In the genomic region with DNA sequence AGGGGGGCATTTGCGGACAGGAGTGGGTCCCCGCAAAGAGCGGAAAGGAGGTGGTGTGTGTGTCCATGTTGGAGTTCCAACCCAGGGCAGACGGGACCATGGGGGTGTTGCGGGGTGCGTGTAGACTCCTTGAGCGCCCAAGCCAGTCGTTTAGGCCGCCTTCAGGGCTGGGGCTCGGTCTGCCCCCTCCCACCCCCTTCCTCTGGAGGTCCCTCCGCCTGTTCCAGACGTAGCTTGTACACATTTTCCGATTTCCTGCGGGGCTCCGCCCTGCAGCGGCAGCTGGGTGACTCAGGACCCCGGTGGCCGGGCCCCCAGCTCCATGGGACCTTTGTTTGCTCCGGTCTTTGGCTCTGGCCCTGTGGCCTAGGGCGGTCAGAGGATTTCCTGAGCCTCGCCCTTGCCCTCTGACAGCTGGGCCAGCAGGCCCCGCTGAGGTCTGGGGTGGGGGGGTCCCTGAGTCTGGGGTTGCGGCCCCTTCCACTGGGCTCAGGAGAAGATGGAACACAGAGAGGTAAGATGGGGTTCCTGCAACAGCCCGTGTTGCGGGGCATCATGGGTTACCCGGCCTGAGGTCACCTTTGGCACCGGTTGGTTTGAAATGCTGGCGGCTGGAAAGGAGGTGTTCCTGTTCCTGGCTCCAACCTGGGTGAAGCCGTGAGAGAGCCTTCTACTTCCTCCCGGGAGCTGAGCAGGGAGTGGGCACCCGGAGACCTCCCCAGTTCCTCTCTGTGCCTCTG, we compare ENCODE assay signal across 6 cellular contexts. TPM values are rescaled to one million over a fixed set of nuclear protein-coding genes. Genes with fewer than 3 reads are reported as not detected.
DNase-seq lines count a peak whose midpoint lies in the region; ATAC-seq, FAIRE-seq and TF ChIP-seq lines count a peak whose summit lies in the region.

No MANE protein-coding gene starts in this region.

- ATAC-seq in sciatic nerve = peak; percentile 9
- ATAC-seq in HG02610 (IDR thresholded peaks at IDR 0.05; ENCODE audit: unreplicated experiment) = no peak
- ATAC-seq in GM21367 (IDR thresholded peaks at IDR 0.05; ENCODE audit: unreplicated experiment) = no peak

- H3K27me3 ChIP-seq in NT2/D1 (ENCODE audit: insufficient read depth, insufficient read length) (no peaks in the 10 kb centered on the region), endothelial cell of umbilical vein (ENCODE audit: control insufficient read depth in 2 of 2, insufficient read depth in 2 of 2, low read length in 2 of 2) (no peaks in the 10 kb centered on the region)

- H3K4me2 ChIP-seq in endothelial cell of umbilical vein (ENCODE audit: insufficient read depth, low read length) = peak overlapping the region; percentile 68

- no peaks in the 10 kb centered on the region for H4K20me1 ChIP-seq in endothelial cell of umbilical vein (replicated peaks; ENCODE audit: control insufficient read depth, extremely low read depth, insufficient read depth, low read length)

- BruUV-seq in endothelial cell of umbilical vein (replicated peaks; lab: Mats Ljungman, UMichigan) = TSS peak; percentile 32

- H3K9me1 ChIP-seq in endothelial cell of umbilical vein (replicated peaks; ENCODE audit: control insufficient read depth, extremely low read depth, insufficient read depth, low read length) = no peaks in the 10 kb centered on the region

- POLR2A ChIA-PET in endothelial cell of umbilical vein (lab: Charles Lee) = interaction anchor here (0.6 kb wide), 1 partner anchor 13 kb away, joined by 6 read pairs; no protein-coding TSS in a partner anchor

- dilution Hi-C loops in endothelial cell of umbilical vein (cut with MboI; ENCODE audit: extremely low pct_ligation_motif_present, low sequenced_read_pairs) = no loop called here

- H3K36me3 ChIP-seq in NT2/D1 (ENCODE audit: insufficient read depth, insufficient read length, low read length) = peaks cover 35% of the 10 kb centered on the region
- peaks cover 2 to 4% of the 10 kb centered on the region in 2 experiments for H3K36me3 ChIP-seq in endothelial cell of umbilical vein (ENCODE audit: control insufficient read depth in 2 of 2, extremely low read depth in 1 of 2, insufficient read depth in 2 of 2, low read length in 2 of 2)

- DNase-seq in NT2/D1 (ENCODE audit: low read depth, low spot score) (no peak), endothelial cell of umbilical vein (ENCODE audit: low read depth, low spot score) (peak; percentile 49), sciatic nerve (ENCODE audit: low spot score) (no peak), cerebellar nuclear complex (lab: John Stamatoyannopoulos, UW) (no peak)

- H2AFZ ChIP-seq in endothelial cell of umbilical vein (ENCODE audit: low read depth, low read length) = peak overlapping the region; percentile 83

- H3K27ac ChIP-seq in endothelial cell of umbilical vein (ENCODE audit: insufficient read depth, low read depth, low read length) = peak overlapping the region; percentile 38

- intact Hi-C loops in endothelial cell of umbilical vein (cut with micrococcal nuclease) = loop anchor here (1.0 kb wide), 1 partner anchor 21 kb away; the partner anchor contains the start of gene ZDHHC12
- intact Hi-C loops in sciatic nerve (cut with DNase I) = no loop called here

- H3K4me1 ChIP-seq in NT2/D1 (ENCODE audit: insufficient read depth, insufficient read length) (peaks cover 11% of the 10 kb centered on the region), endothelial cell of umbilical vein (ENCODE audit: control insufficient read depth, extremely low read depth, insufficient read depth, low read length) (peaks cover 14% of the 10 kb centered on the region)

- peak; percentile 73 for TF ChIP-seq POLR2A in endothelial cell of umbilical vein (IDR thresholded peaks at IDR 0.05; ENCODE audit: low read depth, low read length)

- TF ChIP-seq CTCF in endothelial cell of umbilical vein (IDR thresholded peaks at IDR 0.05; ENCODE audit: extremely low read depth in 1 of 2, insufficient read depth in 1 of 2, low read depth in 1 of 2, low read length in 2 of 2) = no peak

- H3K9me3 ChIP-seq in NT2/D1 (ENCODE audit: insufficient read depth, low read length) (no peaks in the 10 kb centered on the region), endothelial cell of umbilical vein (replicated peaks; ENCODE audit: control insufficient read depth, insufficient read depth, low read length) (no peaks in the 10 kb centered on the region)

- CTCF ChIA-PET in endothelial cell of umbilical vein (lab: Charles Lee) = interaction anchor here (0.6 to 2.1 kb wide), 3 partner anchors 8 to 115 kb away, joined by 3 to 7 read pairs (median 3); partner anchors contain the start of genes ENDOG and ZDHHC12

- H3K9ac ChIP-seq in NT2/D1 (ENCODE audit: insufficient read length, low read depth) (peak overlapping the region; percentile 84), endothelial cell of umbilical vein (replicated peaks; ENCODE audit: extremely low read depth, insufficient read depth, low read length) (peak overlapping the region; percentile 70)

- H3K4me3 ChIP-seq in NT2/D1 (ENCODE audit: insufficient read length, low read depth) (peak overlapping the region; percentile 65), endothelial cell of umbilical vein (replicated peaks in 1 of 3; ENCODE audit: insufficient read depth in 1 of 3, low read depth in 1 of 3, low read length in 3 of 3) (peak overlapping the region; percentile 68 to 80 (median 71))

- FAIRE-seq in endothelial cell of umbilical vein (lab: Jason Lieb, UNC) = peak; percentile 77

- H3K79me2 ChIP-seq in endothelial cell of umbilical vein (ENCODE audit: control insufficient read depth, insufficient read depth, low read length) = peaks cover 10% of the 10 kb centered on the region

TF ChIP-seq in endothelial cell of umbilical vein, 7 proteins besides CTCF, POLR2A, EP300 and RAD21:
- TF ChIP-seq POLR2AphosphoS5 (IDR thresholded peaks at IDR 0.05; ENCODE audit: insufficient read depth, low read depth, low read length) = peak; percentile 61
- no peak for TF ChIP-seq JUN (IDR thresholded peaks at IDR 0.05; ENCODE audit: borderline replicate concordance, insufficient read depth, insufficient read length, low read depth)

RNA-seq across cellular contexts. Expression of gene PKN3, which starts 1.5 kb away (rescaled TPM):
- total RNA-seq in endothelial cell of umbilical vein (39.3 and 40.4 TPM in 2 replicates), sciatic nerve (9.9 TPM)
- polyA plus RNA-seq in endothelial cell of umbilical vein = 27.0 and 29.5 TPM in 2 replicates
- polyA plus RNA-seq in endothelial cell of umbilical vein (2011; cell fraction: cytosol; rRNA removed) = 23.3 and 25.2 TPM in 2 replicates
- 78.3 and 78.6 TPM in 2 replicates for polyA plus RNA-seq in endothelial cell of umbilical vein (2011; cell fraction: nucleus; rRNA removed)
- 25.5 and 27.3 TPM in 2 replicates for polyA plus RNA-seq in endothelial cell of umbilical vein (2012)
- polyA minus RNA-seq in endothelial cell of umbilical vein = 17.7 and 28.9 TPM in 2 replicates
- 44.7 TPM for polyA minus RNA-seq in endothelial cell of umbilical vein (2011; cell fraction: cytosol; rRNA and poly(A)+ RNA removed)
- 13.8 and 18.9 TPM in 2 replicates for polyA minus RNA-seq in endothelial cell of umbilical vein (2011; cell fraction: nucleus; rRNA and poly(A)+ RNA removed)

RNA-seq across cellular contexts. Expression of gene SET, which starts 14.8 kb away (rescaled TPM):
- 448 and 483 TPM in 2 replicates for total RNA-seq in endothelial cell of umbilical vein
- polyA plus RNA-seq in endothelial cell of umbilical vein = 61.1 and 96.9 TPM in 2 replicates
- polyA plus RNA-seq in endothelial cell of umbilical vein (2011; cell fraction: cytosol; rRNA removed) = 102 and 105 TPM in 2 replicates
- 97.8 and 153 TPM in 2 replicates for polyA plus RNA-seq in endothelial cell of umbilical vein (2011; cell fraction: nucleus; rRNA removed)
- 325 and 505 TPM in 2 replicates for polyA plus RNA-seq in endothelial cell of umbilical vein (2012)
- polyA minus RNA-seq in endothelial cell of umbilical vein = 90.4 and 106 TPM in 2 replicates
- polyA minus RNA-seq in endothelial cell of umbilical vein (2011; cell fraction: cytosol; rRNA and poly(A)+ RNA removed) = 487 TPM
- 47.0 and 61.7 TPM in 2 replicates for polyA minus RNA-seq in endothelial cell of umbilical vein (2011; cell fraction: nucleus; rRNA and poly(A)+ RNA removed)
- 222 TPM for total RNA-seq in sciatic nerve

RNA-seq across cellular contexts. Expression of gene ZDHHC12, which starts 20.1 kb away (rescaled TPM):
- 28.8 and 31.1 TPM in 2 replicates for total RNA-seq in endothelial cell of umbilical vein
- 62.0 and 86.1 TPM in 2 replicates for polyA plus RNA-seq in endothelial cell of umbilical vein
- 37.2 and 63.3 TPM in 2 replicates for polyA plus RNA-seq in endothelial cell of umbilical vein (2011; cell fraction: cytosol; rRNA removed)
- 18.7 and 18.9 TPM in 2 replicates for polyA plus RNA-seq in endothelial cell of umbilical vein (2011; cell fraction: nucleus; rRNA removed)
- polyA plus RNA-seq in endothelial cell of umbilical vein (2012) = 23.6 and 23.9 TPM in 2 replicates
- polyA minus RNA-seq in endothelial cell of umbilical vein = 22.3 and 32.5 TPM in 2 replicates
- 67.2 TPM for polyA minus RNA-seq in endothelial cell of umbilical vein (2011; cell fraction: cytosol; rRNA and poly(A)+ RNA removed)
- polyA minus RNA-seq in endothelial cell of umbilical vein (2011; cell fraction: nucleus; rRNA and poly(A)+ RNA removed) = 5.3 and 7.6 TPM in 2 replicates
- total RNA-seq in sciatic nerve = 7.4 TPM

RNA-seq across cellular contexts. Expression of gene DYNC2I2, which starts 47.1 kb away (rescaled TPM):
- 68.5 and 73.6 TPM in 2 replicates for total RNA-seq in endothelial cell of umbilical vein
- 82.6 and 88.5 TPM in 2 replicates for polyA plus RNA-seq in endothelial cell of umbilical vein
- polyA plus RNA-seq in endothelial cell of umbilical vein (2011; cell fraction: cytosol; rRNA removed) = 56.2 and 80.5 TPM in 2 replicates
- 74.6 and 80.8 TPM in 2 replicates for polyA plus RNA-seq in endothelial cell of umbilical vein (2011; cell fraction: nucleus; rRNA removed)
- polyA plus RNA-seq in endothelial cell of umbilical vein (2012) = 39.7 and 41.2 TPM in 2 replicates
- 32.9 and 45.3 TPM in 2 replicates for polyA minus RNA-seq in endothelial cell of umbilical vein
- polyA minus RNA-seq in endothelial cell of umbilical vein (2011; cell fraction: cytosol; rRNA and poly(A)+ RNA removed) = 181 TPM
- polyA minus RNA-seq in endothelial cell of umbilical vein (2011; cell fraction: nucleus; rRNA and poly(A)+ RNA removed) = 21.7 and 31.4 TPM in 2 replicates
- 28.4 TPM for total RNA-seq in sciatic nerve
